In genomic region chr7:32239764-32240163, GRCh38 we compare ENCODE assay signal across 21 cellular contexts.
DNase-seq lines count a peak whose midpoint lies in the region; ATAC-seq, FAIRE-seq and TF ChIP-seq lines count a peak whose summit lies in the region.
"Had no signal": no experiment of that assay in that cellular context is flagged by ENCODE, and none has a peak within 500 bp of the region (broad histone marks: within the 10 kb centered on the region; RNA-seq: fewer than 3 reads in every experiment).

No MANE protein-coding gene starts in this region.

- TF ChIP-seq POLR2A in A549 (IDR thresholded peaks at IDR 0.05; ENCODE audit: low read length) (no peak), esophagus muscularis mucosa (IDR thresholded peaks at IDR 0.05; ENCODE audit: low read depth) (no peak)

- TF ChIP-seq RAD21 in A549 (conservative IDR thresholded peaks at IDR 0.05 in 1 of 2, IDR thresholded peaks at IDR 0.05 in 1 of 2) = no peak

- FAIRE-seq in A549 (lab: Jason Lieb, UNC) = no peak
- FAIRE-seq: A204.1, G401.6, GM12892 had no signal

- ATAC-seq in A549 (no peak), HG03460 (IDR thresholded peaks at IDR 0.05; ENCODE audit: unreplicated experiment) (no peak)

- TF ChIP-seq CTCF in A549 (IDR thresholded peaks at IDR 0.05) (no peak), coronary artery (IDR thresholded peaks at IDR 0.05) (no peak), esophagus muscularis mucosa (IDR thresholded peaks at IDR 0.05) (no peak)

- H3K4me2 ChIP-seq in A549 = no peak overlapping the region
- H3K4me2 ChIP-seq: BLaER1 treated with 17β-estradiol and CSF1 and Interleukin-3, amounts not matched to agents 10 nM and 100 nM had no signal

- intact Hi-C loops in esophagus muscularis mucosa (cut with DNase I) = no loop called here

- H3K27ac ChIP-seq in A549 (no peak overlapping the region), coronary artery (no peak overlapping the region), esophagus muscularis mucosa (replicated peaks in 1 of 4) (no peak overlapping the region)
- H3K27ac ChIP-seq: 22Rv1; BLaER1 treated with 17β-estradiol and CSF1 and Interleukin-3, amounts not matched to agents 10 nM and 100 nM; GM23248 had no signal

- WGBS in A549 (ENCODE audit: missing lambda C conversion rate) = 28% methylated on average over 1 of the region's 1 CpG
- 88% methylated on average over 1 of the region's 1 CpG for WGBS in esophagus muscularis mucosa

- DNase-seq in A549 (ENCODE audit: low read depth in 1 of 2, low spot score in 1 of 2) (no peak), coronary artery (ENCODE audit: low spot score) (peak; percentile 19), esophagus muscularis mucosa (ENCODE audit: extremely low spot score) (peak; percentile 39), DMS153 treated with DMSO at 0.1 percent for 48 hours (lab: John Stamatoyannopoulos, UW; ENCODE audit: unreplicated experiment) (no peak), C1 segment of cervical spinal cord (lab: John Stamatoyannopoulos, UW) (no peak)
- DNase-seq: ACHN; AML-193; BE2C; Calu3; CD4-positive, alpha-beta memory T cell; COR-L47; DND-41; GM23248; HFFc6 had no signal

- H3K36me3 ChIP-seq in esophagus muscularis mucosa = no peaks in the 10 kb centered on the region
- H3K36me3 ChIP-seq: BE2C; BLaER1 treated with 17β-estradiol and CSF1 and Interleukin-3, amounts not matched to agents 10 nM and 100 nM; HAP-1 had no signal

- POLR2A ChIA-PET in A549 (lab: Yijun Ruan, JAX) = no interaction called here

- CTCF ChIA-PET in A549 (lab: Yijun Ruan, JAX) = interaction anchor here (0.7 to 1.3 kb wide), 3 partner anchors 11 to 30 kb away, joined by 3 to 5 read pairs (median 4); no protein-coding TSS in a partner anchor

- TF ChIP-seq EP300 in A549 (IDR thresholded peaks at IDR 0.05) (no peak), esophagus muscularis mucosa (IDR thresholded peaks at IDR 0.05) (no peak)

- no peak overlapping the region for H3K4me3 ChIP-seq in A549
- no peak overlapping the region for H3K4me3 ChIP-seq in coronary artery
- H3K4me3 ChIP-seq in esophagus muscularis mucosa = no peak overlapping the region
- H3K4me3 ChIP-seq: BLaER1 treated with 17β-estradiol and CSF1 and Interleukin-3, amounts not matched to agents 10 nM and 100 nM; GM23248; HAP-1 had no signal

- H3K4me1 ChIP-seq in A549 = no peaks in the 10 kb centered on the region
- H3K4me1 ChIP-seq in esophagus muscularis mucosa = no peaks in the 10 kb centered on the region
- H3K4me1 ChIP-seq: BE2C; BLaER1 treated with 17β-estradiol and CSF1 and Interleukin-3, amounts not matched to agents 10 nM and 100 nM; HAP-1 had no signal

- H3K9me3 ChIP-seq in A549 (peaks cover 7% of the 10 kb centered on the region; the same call in 1 of the 3 replicates), esophagus muscularis mucosa (peaks cover 0 to 4% (median 1%) of the 10 kb centered on the region in 4 donors)
- H3K9me3 ChIP-seq: BE2C, HAP-1 had no signal

- no peaks in the 10 kb centered on the region for H3K27me3 ChIP-seq in esophagus muscularis mucosa
- H3K27me3 ChIP-seq: BE2C; BLaER1 treated with 17β-estradiol and CSF1 and Interleukin-3, amounts not matched to agents 10 nM and 100 nM had no signal

TF ChIP-seq in A549, 52 proteins besides CTCF, POLR2A, EP300 and RAD21:
- TF ChIP-seq HMGXB4 (CRISPR knock-in tag; IDR thresholded peaks at IDR 0.05; ENCODE audit: borderline replicate concordance) = no peak
- no peak for TF ChIP-seq E2F6 (IDR thresholded peaks at IDR 0.05; ENCODE audit: borderline replicate concordance, low read depth)
- 0 out of 2 replicates have a peak, but pooled peaks have one; percentile 47 for TF ChIP-seq CBX8 (IDR thresholded peaks at IDR 0.05)
- TF ChIP-seq NPAS2 (CRISPR knock-in tag; IDR thresholded peaks at IDR 0.05; ENCODE audit: borderline replicate concordance) = no peak
TF ChIP-seq in A549: peak in this region for 1.

Comparison
In these comparisons a context has a peak if more than half of its experiments do, and no peak if none do; other contexts are left out.
1. DNase-seq: peak in coronary artery (single experiment) and esophagus muscularis mucosa (single experiment); none in A549 (0 of 2), DMS153 treated with DMSO at 0.1 percent for 48 hours (single experiment) and C1 segment of cervical spinal cord (0 of 14).